8 cellular contexts compared by ENCODE assay signal in genomic region chr11:67468835-67469811, GRCh38. TPM values are rescaled to one million over a fixed set of nuclear protein-coding genes. Genes with fewer than 3 reads are reported as not detected.
A peak's percentile ranks its signal among the peaks of the same experiment; 100 is the strongest.
DNase-seq lines count a peak whose midpoint lies in the region; ATAC-seq and TF ChIP-seq lines count a peak whose summit lies in the region.

Gene TMEM134 (minus strand): TSS chr11:67469251. CDS start chr11:67469192, 59 bp downstream.

- peak within 1 kb of the TSS; percentile 83 for H3K27ac Mint-ChIP-seq in activated CD4-positive, alpha-beta T cell treated with anti-CD3 and anti-CD28 coated beads, Interleukin-2, amount 10 ng/mL, durations not matched to agents 7 days and 5 days

- peak within 1 kb of the TSS; percentile 93 for H3K4me3 ChIP-seq in coronary artery

- CTCF ChIA-PET in activated CD4-positive, alpha-beta T cell treated with anti-CD3 and anti-CD28 coated beads, Interleukin-2, amount 10 ng/mL, durations not matched to agents 7 days and 5 days (lab: Charles Lee): interaction anchor here (0.7 to 2.8 kb wide), 20 partner anchors 8 to 107 kb away, joined by 3 to 10 read pairs (median 4); partner anchors contain the start of genes AIP, PPP1CA, PTPRCAP and RPS6KB2

- peaks cover 4% of the 10 kb centered on the region for H3K36me3 Mint-ChIP-seq in activated CD4-positive, alpha-beta T cell treated with anti-CD3 and anti-CD28 coated beads, Interleukin-2, amount 10 ng/mL, durations not matched to agents 7 days and 5 days (ENCODE audit: low read depth)

- H3K9me3 Mint-ChIP-seq in activated CD4-positive, alpha-beta T cell treated with anti-CD3 and anti-CD28 coated beads, Interleukin-2, amount 10 ng/mL, durations not matched to agents 7 days and 5 days: no peaks in the 10 kb centered on the region

- no peak for TF ChIP-seq CTCF in coronary artery (IDR thresholded peaks at IDR 0.05)

- peaks cover 40% of the 10 kb centered on the region for H3K4me1 Mint-ChIP-seq in activated CD4-positive, alpha-beta T cell treated with anti-CD3 and anti-CD28 coated beads, Interleukin-2, amount 10 ng/mL, durations not matched to agents 7 days and 5 days

- H3K27ac ChIP-seq in coronary artery: peak within 1 kb of the TSS; percentile 77 to 91

- no peaks in the 10 kb centered on the region for H3K27me3 Mint-ChIP-seq in activated CD4-positive, alpha-beta T cell treated with anti-CD3 and anti-CD28 coated beads, Interleukin-2, amount 10 ng/mL, durations not matched to agents 7 days and 5 days

- DNase-seq in AG20443 (ENCODE audit: low spot score) (peak; percentile 98), NCI-H510A treated with DMSO at 0.1 percent for 48 hours (lab: John Stamatoyannopoulos, UW) (peak; percentile 90), coronary artery (ENCODE audit: low spot score) (peak; percentile 96), left kidney (ENCODE audit: low read depth, low spot score) (peak; percentile 97)
- DNase-seq in activated CD4-positive, alpha-beta T cell treated with anti-CD3 and anti-CD28 coated beads, Interleukin-2, amount 10 ng/mL, durations not matched to agents 7 days and 5 days: peak; percentile 89
- peak; percentile 93 for DNase-seq in stimulated activated CD4-positive, alpha-beta T cell treated with anti-CD3 and anti-CD28 coated beads, Interleukin-1b, Interleukin-23, amount 100 ng/mL, for 48 hours

- POLR2A ChIA-PET in activated CD4-positive, alpha-beta T cell treated with anti-CD3 and anti-CD28 coated beads, Interleukin-2, amount 10 ng/mL, durations not matched to agents 7 days and 5 days (lab: Charles Lee): interaction anchor here (0.5 to 1.9 kb wide), 3 partner anchors 33 to 68 kb away, joined by 3 to 6 read pairs (median 5); partner anchors contain the start of gene PPP1CA

- peak within 1 kb of the TSS; percentile 89 for H3K4me3 Mint-ChIP-seq in activated CD4-positive, alpha-beta T cell treated with anti-CD3 and anti-CD28 coated beads, Interleukin-2, amount 10 ng/mL, durations not matched to agents 7 days and 5 days

- peak; percentile 68 for ATAC-seq in GM19025 (IDR thresholded peaks at IDR 0.05; ENCODE audit: low read depth, unreplicated experiment)
- peak; percentile 69 for ATAC-seq in HG03354 (IDR thresholded peaks at IDR 0.05; ENCODE audit: poor library complexity, severe bottlenecking, unreplicated experiment)

RNA-seq across cellular contexts. Expression of gene TMEM134, which starts in this region (rescaled TPM):
- 10 to 100 TPM; 42.2 to 47.2 TPM for total RNA-seq in activated CD4-positive, alpha-beta T cell treated with anti-CD3 and anti-CD28 coated beads, Interleukin-2, amount 10 ng/mL, durations not matched to agents 7 days and 5 days

Comparison
In these comparisons a context has a peak if more than half of its experiments do, and no peak if none do; other contexts are left out.
1. Peak in every context shown above with its lines: DNase-seq, ATAC-seq, H3K4me3 ChIP-seq and H3K27ac ChIP-seq.